In genomic region chrX:15750611-15751159, GRCh38 we compare ENCODE assay signal across 1 cellular context.
TF ChIP-seq lines count a peak whose summit lies in the region.

No MANE protein-coding gene starts in this region.

TF ChIP-seq in H1, 55 proteins besides CTCF, POLR2A, EP300 and RAD21:
- no peak for TF ChIP-seq CBX5 (IDR thresholded peaks at IDR 0.05; ENCODE audit: low read depth, low read length)
- TF ChIP-seq EGR1 (IDR thresholded peaks at IDR 0.05; ENCODE audit: borderline replicate concordance, low read depth, low read length) = no peak
- TF ChIP-seq, protein P1, sequence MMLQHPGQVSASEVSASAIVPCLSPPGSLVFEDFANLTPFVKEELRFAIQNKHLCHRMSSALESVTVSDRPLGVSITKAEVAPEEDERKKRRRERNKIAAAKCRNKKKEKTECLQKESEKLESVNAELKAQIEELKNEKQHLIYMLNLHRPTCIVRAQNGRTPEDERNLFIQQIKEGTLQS (IDR thresholded peaks at IDR 0.05; ENCODE audit: insufficient read depth, low read depth, low read length) = no peak
- no peak for TF ChIP-seq CREB1 (IDR thresholded peaks at IDR 0.05)
- TF ChIP-seq CTBP2 (IDR thresholded peaks at IDR 0.05; ENCODE audit: borderline replicate concordance, insufficient read depth, insufficient read length, low read length) = no peak
- no peak for TF ChIP-seq SUZ12 (IDR thresholded peaks at IDR 0.05; ENCODE audit: low read length)
- TF ChIP-seq EZH2 (IDR thresholded peaks at IDR 0.05; ENCODE audit: low read depth, low read length, severe bottlenecking) = no peak
- TF ChIP-seq CHD2 (IDR thresholded peaks at IDR 0.05; ENCODE audit: low read length) = no peak
- TF ChIP-seq SP4 (IDR thresholded peaks at IDR 0.05; ENCODE audit: low read length) = no peak
- TF ChIP-seq ASH2L (IDR thresholded peaks at IDR 0.05; ENCODE audit: low read length) = no peak
